Comparison of ENCODE assay signal across 14 cellular contexts in genomic region chr7:28815928-28816373, GRCh38.
DNase-seq lines count a peak whose midpoint lies in the region; ATAC-seq and TF ChIP-seq lines count a peak whose summit lies in the region.
"Had no signal": no experiment of that assay in that cellular context is flagged by ENCODE, and none has a peak within 500 bp of the region (broad histone marks: within the 10 kb centered on the region; RNA-seq: fewer than 3 reads in every experiment).

No MANE protein-coding gene starts in this region.

- no peak overlapping the region for H3K27ac Mint-ChIP-seq in activated naive CD4-positive, alpha-beta T cell treated with anti-CD3 and anti-CD28 coated beads, Interleukin-2, amount 50 U/mL, for 72 hours
- H3K27ac Mint-ChIP-seq: activated CD4-positive, alpha-beta memory T cell treated with anti-CD3 and anti-CD28 coated beads, Interleukin-2, amount 10 ng/mL, durations not matched to agents 7 days and 5 days had no signal

- no peaks in the 10 kb centered on the region for H3K36me3 Mint-ChIP-seq in activated naive CD4-positive, alpha-beta T cell treated with anti-CD3 and anti-CD28 coated beads, Interleukin-2, amount 50 U/mL, for 72 hours

- no peaks in the 10 kb centered on the region for H3K9me3 Mint-ChIP-seq in activated naive CD4-positive, alpha-beta T cell treated with anti-CD3 and anti-CD28 coated beads, Interleukin-2, amount 50 U/mL, for 72 hours
- H3K9me3 Mint-ChIP-seq: activated CD4-positive, alpha-beta memory T cell treated with anti-CD3 and anti-CD28 coated beads, Interleukin-2, amount 10 ng/mL, durations not matched to agents 7 days and 5 days had no signal

- no peak overlapping the region for H3K4me3 ChIP-seq in foreskin fibroblast (ENCODE audit: low read depth in 1 of 2, low read length in 2 of 2)
- H3K4me3 ChIP-seq: ascending aorta, uterus had no signal

- no peak for TF ChIP-seq CTCF in foreskin fibroblast (IDR thresholded peaks at IDR 0.05; ENCODE audit: low read depth, low read length)

- no peak for DNase-seq in foreskin fibroblast
- DNase-seq in Kasumi-1 (lab: John Stamatoyannopoulos, UW) = no peak
- DNase-seq in RKO (ENCODE audit: low spot score) = no peak
- DNase-seq in activated naive CD4-positive, alpha-beta T cell treated with anti-CD3 and anti-CD28 coated beads, Interleukin-2, amount 50 U/mL, for 72 hours (ENCODE audit: low spot score in 2 of 2) = no peak
- DNase-seq: activated CD4-positive, alpha-beta memory T cell treated with anti-CD3 and anti-CD28 coated beads, Interleukin-2, amount 10 ng/mL, durations not matched to agents 7 days and 5 days; NCI-H1694; nucleus accumbens; SHP77; uterus had no signal

- ATAC-seq in GM18867 (IDR thresholded peaks at IDR 0.05; ENCODE audit: unreplicated experiment) (peak; percentile 83), GM21717 (IDR thresholded peaks at IDR 0.05; ENCODE audit: unreplicated experiment) (peak; percentile 75), HG03196 (IDR thresholded peaks at IDR 0.05; ENCODE audit: unreplicated experiment) (peak; percentile 84), esophagus mucosa (peak; percentile 18)
- ATAC-seq in activated naive CD4-positive, alpha-beta T cell treated with anti-CD3 and anti-CD28 coated beads, Interleukin-2, amount 50 U/mL, for 72 hours = no peak

Comparison
In these comparisons a context has a peak if more than half of its experiments do, and no peak if none do; other contexts are left out.
1. ATAC-seq: peak in GM18867 (single experiment), GM21717 (single experiment), HG03196 (single experiment) and esophagus mucosa (single experiment); none in activated naive CD4-positive, alpha-beta T cell treated with anti-CD3 and anti-CD28 coated beads, Interleukin-2, amount 50 U/mL, for 72 hours (0 of 2).